Comparison of ENCODE assay signal across 18 cellular contexts in genomic region chr4:152021788-152022438, GRCh38.
DNase-seq lines count a peak whose midpoint lies in the region; ATAC-seq, FAIRE-seq and TF ChIP-seq lines count a peak whose summit lies in the region.
"Had no signal": no experiment of that assay in that cellular context is flagged by ENCODE, and none has a peak within 500 bp of the region (broad histone marks: within the 10 kb centered on the region; RNA-seq: fewer than 3 reads in every experiment).

No MANE protein-coding gene starts in this region.

- H3K27me3 ChIP-seq in heart left ventricle, result no peaks in the 10 kb centered on the region
- H3K27me3 ChIP-seq: cardiac muscle cell, esophagus muscularis mucosa, suprapubic skin had no signal

- intact Hi-C loops in heart left ventricle (cut with DNase I), result no loop called here
- intact Hi-C loops in kidney (cut with DNase I), result no loop called here

- WGBS in heart left ventricle, 4 donors, result 42 to 52% (median 47%) methylated on average over 4 to 6 of the region's 6 CpGs

- TF ChIP-seq CTCF in heart left ventricle (IDR thresholded peaks at IDR 0.05) (no peak), kidney (IDR thresholded peaks at IDR 0.05; ENCODE audit: borderline replicate concordance, extremely low read depth, insufficient read depth) (no peak)

- H3K4me1 ChIP-seq in heart left ventricle (peaks cover 0 to 22% (median 9%) of the 10 kb centered on the region in 12 donors), kidney (ENCODE audit: control insufficient read depth in 1 of 2, insufficient read depth in 1 of 2, low read depth in 1 of 2, low read length in 2 of 2) (no peaks in the 10 kb centered on the region)
- H3K4me1 ChIP-seq: esophagus muscularis mucosa, suprapubic skin had no signal

- TF ChIP-seq POLR2A in heart left ventricle (IDR thresholded peaks at IDR 0.05), result no peak

- peak; percentile 73 to 89 (median 84) for ATAC-seq in heart left ventricle
- ATAC-seq: activated naive CD8-positive, alpha-beta T cell treated with anti-CD3 and anti-CD28 coated beads, Interleukin-2, amount 50 U/mL, for 24 hours had no signal

- H3K4me3 ChIP-seq in heart left ventricle (no peak overlapping the region), kidney (ENCODE audit: low read length in 2 of 2) (no peak overlapping the region)
- H3K4me3 ChIP-seq: cardiac muscle cell, esophagus muscularis mucosa, suprapubic skin had no signal

- H3K9me3 ChIP-seq in heart left ventricle (no peaks in the 10 kb centered on the region), kidney (ENCODE audit: control insufficient read depth in 1 of 2, low read length in 2 of 2) (no peaks in the 10 kb centered on the region)
- H3K9me3 ChIP-seq: esophagus muscularis mucosa, suprapubic skin had no signal

- H3K36me3 ChIP-seq in heart left ventricle, result no peaks in the 10 kb centered on the region
- H3K36me3 ChIP-seq in kidney (ENCODE audit: control insufficient read depth in 1 of 2, insufficient read depth in 2 of 2, low read length in 2 of 2), result no peaks in the 10 kb centered on the region
- H3K36me3 ChIP-seq: cardiac muscle cell, esophagus muscularis mucosa, suprapubic skin had no signal

- no peak overlapping the region for H3K9ac ChIP-seq in kidney (ENCODE audit: low read length in 2 of 2)

- H3K27ac ChIP-seq in heart left ventricle (peak overlapping the region in 7 of 12 donors; percentile 20 to 60 (median 48)), kidney (ENCODE audit: low read depth in 2 of 2, low read length in 2 of 2) (no peak overlapping the region)
- H3K27ac ChIP-seq: cardiac muscle cell, esophagus muscularis mucosa, suprapubic skin had no signal

- no peak for FAIRE-seq in kidney (lab: Jason Lieb, UNC)

- DNase-seq in G401 (ENCODE audit: low spot score) (peak; percentile 51), anterior cingulate cortex (lab: John Stamatoyannopoulos, UW) (peak; percentile 15 to 98 (median 90)), heart left ventricle (peak in 4 of 5 donors; percentile 39 to 80 (median 61)), pons (ENCODE audit: low spot score) (peak; percentile 99), GM19238 (ENCODE audit: insufficient read length, low spot score) (no peak), DMS 273 treated with DMSO at 0.1 percent for 48 hours (lab: John Stamatoyannopoulos, UW) (no peak), kidney (no peak)
- DNase-seq: activated CD4-positive, alpha-beta T cell treated with anti-CD3 and anti-CD28 coated beads, Interleukin-2, amount 10 ng/mL, durations not matched to agents 24 days and 14 days; activated CD8-positive, alpha-beta memory T cell treated with anti-CD3 and anti-CD28 coated beads, Interleukin-2, amount 50 U/mL, for 4 hours; activated naive CD8-positive, alpha-beta T cell treated with anti-CD3 and anti-CD28 coated beads, Interleukin-2, amount 50 U/mL, for 24 hours; DND-41; effector CD4-positive, alpha-beta T cell; NCI-H2081; SHP77 treated with DMSO at 0.1 percent for 48 hours; T-helper 1 cell had no signal

- in situ Hi-C loops in G401 (cut with HindIII; ENCODE audit: low sequenced_read_pairs), result no loop called here

Comparison
In these comparisons a context has a peak if more than half of its experiments do, and no peak if none do; other contexts are left out.
1. DNase-seq: peak in G401 (single experiment), anterior cingulate cortex (58 of 58), heart left ventricle (4 of 5) and pons (single experiment); none in GM19238 (single experiment), DMS 273 treated with DMSO at 0.1 percent for 48 hours (single experiment) and kidney (single experiment).
2. H3K27ac ChIP-seq: peak in heart left ventricle (7 of 12); none in kidney (0 of 2).